1 cellular context compared by ENCODE assay signal in the genomic region with DNA sequence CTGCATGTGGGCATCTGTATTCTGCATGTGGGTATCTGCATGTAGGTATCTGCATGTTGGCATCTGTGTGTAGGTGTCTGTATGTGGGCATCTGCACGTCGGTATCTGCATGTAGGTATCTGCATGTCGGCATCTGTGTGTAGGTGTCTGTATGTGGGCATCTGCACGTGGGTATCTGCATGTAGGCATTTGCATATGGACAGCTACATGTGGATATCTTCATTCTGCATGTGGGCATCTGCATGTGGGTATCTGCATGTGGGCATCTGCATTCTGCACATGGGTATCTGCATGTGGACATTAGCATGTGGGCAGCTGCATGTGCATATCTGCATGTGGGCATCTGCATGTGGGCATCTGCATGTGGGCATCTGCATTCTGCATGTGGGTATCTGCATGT.
TF ChIP-seq lines count a peak whose summit lies in the region.

No MANE protein-coding gene starts in this region.

TF ChIP-seq in HEK293, 187 proteins besides CTCF, POLR2A, EP300 and RAD21 (continued from another document):
- TF ChIP-seq, protein P1, sequence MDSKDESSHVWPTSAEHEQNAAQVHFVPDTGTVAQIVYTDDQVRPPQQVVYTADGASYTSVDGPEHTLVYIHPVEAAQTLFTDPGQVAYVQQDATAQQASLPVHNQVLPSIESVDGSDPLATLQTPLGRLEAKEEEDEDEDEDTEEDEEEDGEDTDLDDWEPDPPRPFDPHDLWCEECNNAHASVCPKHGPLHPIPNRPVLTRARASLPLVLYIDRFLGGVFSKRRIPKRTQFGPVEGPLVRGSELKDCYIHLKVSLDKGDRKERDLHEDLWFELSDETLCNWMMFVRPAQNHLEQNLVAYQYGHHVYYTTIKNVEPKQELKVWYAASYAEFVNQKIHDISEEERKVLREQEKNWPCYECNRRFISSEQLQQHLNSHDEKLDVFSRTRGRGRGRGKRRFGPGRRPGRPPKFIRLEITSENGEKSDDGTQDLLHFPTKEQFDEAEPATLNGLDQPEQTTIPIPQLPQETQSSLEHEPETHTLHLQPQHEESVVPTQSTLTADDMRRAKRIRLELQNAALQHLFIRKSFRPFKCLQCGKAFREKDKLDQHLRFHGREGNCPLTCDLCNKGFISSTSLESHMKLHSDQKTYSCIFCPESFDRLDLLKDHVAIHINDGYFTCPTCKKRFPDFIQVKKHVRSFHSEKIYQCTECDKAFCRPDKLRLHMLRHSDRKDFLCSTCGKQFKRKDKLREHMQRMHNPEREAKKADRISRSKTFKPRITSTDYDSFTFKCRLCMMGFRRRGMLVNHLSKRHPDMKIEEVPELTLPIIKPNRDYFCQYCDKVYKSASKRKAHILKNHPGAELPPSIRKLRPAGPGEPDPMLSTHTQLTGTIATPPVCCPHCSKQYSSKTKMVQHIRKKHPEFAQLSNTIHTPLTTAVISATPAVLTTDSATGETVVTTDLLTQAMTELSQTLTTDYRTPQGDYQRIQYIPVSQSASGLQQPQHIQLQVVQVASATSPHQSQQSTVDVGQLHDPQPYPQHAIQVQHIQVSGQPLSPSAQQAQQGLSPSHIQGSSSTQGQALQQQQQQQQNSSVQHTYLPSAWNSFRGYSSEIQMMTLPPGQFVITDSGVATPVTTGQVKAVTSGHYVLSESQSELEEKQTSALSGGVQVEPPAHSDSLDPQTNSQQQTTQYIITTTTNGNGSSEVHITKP (tag by site-specific recombination; IDR thresholded peaks at IDR 0.05) = no peak
- no peak for TF ChIP-seq ZNF670 (tag by site-specific recombination; IDR thresholded peaks at IDR 0.05; ENCODE audit: low read depth)
- no peak for TF ChIP-seq ZNF830 (tag by site-specific recombination; IDR thresholded peaks at IDR 0.05; ENCODE audit: low read depth)
- no peak for TF ChIP-seq ZNF423 (tag by site-specific recombination; IDR thresholded peaks at IDR 0.05)
- TF ChIP-seq ZEB2 (tag by site-specific recombination; IDR thresholded peaks at IDR 0.05) = no peak
- TF ChIP-seq, protein P2, sequence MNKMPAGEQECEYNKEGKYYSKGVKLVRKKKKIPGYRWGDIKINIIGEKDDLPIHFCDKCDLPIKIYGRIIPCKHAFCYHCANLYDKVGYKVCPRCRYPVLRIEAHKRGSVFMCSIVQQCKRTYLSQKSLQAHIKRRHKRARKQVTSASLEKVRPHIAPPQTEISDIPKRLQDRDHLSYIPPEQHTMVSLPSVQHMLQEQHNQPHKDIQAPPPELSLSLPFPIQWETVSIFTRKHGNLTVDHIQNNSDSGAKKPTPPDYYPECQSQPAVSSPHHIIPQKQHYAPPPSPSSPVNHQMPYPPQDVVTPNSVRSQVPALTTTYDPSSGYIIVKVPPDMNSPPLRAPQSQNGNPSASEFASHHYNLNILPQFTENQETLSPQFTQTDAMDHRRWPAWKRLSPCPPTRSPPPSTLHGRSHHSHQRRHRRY (tag by site-specific recombination; IDR thresholded peaks at IDR 0.05) = no peak
